Comparison of ENCODE assay signal across 9 cellular contexts in genomic region chr7:8133955-8134733, GRCh38.
A peak's percentile ranks its signal among the peaks of the same experiment; 100 is the strongest.
DNase-seq lines count a peak whose midpoint lies in the region; ATAC-seq, FAIRE-seq and TF ChIP-seq lines count a peak whose summit lies in the region.
"Had no signal": no experiment of that assay in that cellular context is flagged by ENCODE, and none has a peak within 500 bp of the region (broad histone marks: within the 10 kb centered on the region; RNA-seq: fewer than 3 reads in every experiment).

No MANE protein-coding gene starts in this region.

- H3K9ac ChIP-seq in K562 (ENCODE audit: insufficient read depth in 1 of 2, low read depth in 2 of 2, low read length in 2 of 2): no peak overlapping the region

- no peaks in the 10 kb centered on the region for H3K9me1 ChIP-seq in K562 (ENCODE audit: control insufficient read depth, insufficient read depth, low read length)

- H3K27ac ChIP-seq in K562 (ENCODE audit: extremely low read depth, low read depth, low read length): no peak overlapping the region; the same call in 2 of the 3 replicates
- no peak overlapping the region for H3K27ac ChIP-seq in ascending aorta

- TF ChIP-seq POLR2A in K562 (conservative IDR thresholded peaks at IDR 0.05): no peak

- TF ChIP-seq CTCF in GM12864 (IDR thresholded peaks at IDR 0.05; ENCODE audit: low read depth, low read length, missing control alignments) (no peak), GM20000 (IDR thresholded peaks at IDR 0.05; ENCODE audit: extremely low read depth, missing control alignments) (no peak), K562 (IDR thresholded peaks at IDR 0.05 in 2 of 3, conservative IDR thresholded peaks at IDR 0.05 in 1 of 3; ENCODE audit: insufficient read depth in 2 of 3, low read depth in 1 of 3, low read length in 3 of 3) (no peak), ascending aorta (IDR thresholded peaks at IDR 0.05) (no peak)

- H3K4me3 ChIP-seq in GM12864 (ENCODE audit: low read depth, low read length): no peak overlapping the region
- H3K4me3 ChIP-seq in K562: no peak overlapping the region
- no peak overlapping the region for H3K4me3 ChIP-seq in ascending aorta

- no peaks in the 10 kb centered on the region for H3K27me3 ChIP-seq in K562 (ENCODE audit: control insufficient read depth in 2 of 2, insufficient read depth in 2 of 2, low read length in 2 of 2)
- H3K27me3 ChIP-seq in ascending aorta: no peaks in the 10 kb centered on the region

- no TSS peak for BruUV-seq in K562 (replicated peaks; lab: Mats Ljungman, UMichigan)

- no peak for TF ChIP-seq RAD21 in K562 (CRISPR knock-in tag; conservative IDR thresholded peaks at IDR 0.05 in 1 of 2, IDR thresholded peaks at IDR 0.05 in 1 of 2)

- POLR2A ChIA-PET in K562 (lab: Yijun Ruan, JAX): interaction anchor here (0.8 to 1.5 kb wide), 2 partner anchors 10 to 65 kb away, joined by 3 to 4 read pairs; no protein-coding TSS in a partner anchor

- H3K4me1 ChIP-seq in K562 (replicated peaks in 1 of 2; ENCODE audit: control insufficient read depth in 2 of 2, insufficient read depth in 2 of 2, low read length in 2 of 2) (peaks cover 5 to 35% of the 10 kb centered on the region in 2 experiments; a peak in 4 of 5 replicates), ascending aorta (no peaks in the 10 kb centered on the region)

- no peaks in the 10 kb centered on the region for H4K20me1 ChIP-seq in K562 (replicated peaks; ENCODE audit: control insufficient read depth, insufficient read depth, low read length)

- TF ChIP-seq EP300 in K562 (IDR thresholded peaks at IDR 0.05; ENCODE audit: low read length): no peak

- DNase-seq in GM12864 (ENCODE audit: low read depth) (peak; percentile 92), GM20000 (ENCODE audit: low spot score) (peak; percentile 69), K562 (ENCODE audit: extremely low read depth in 1 of 4, low spot score in 3 of 4) (peak in 1 of 4 experiments; percentile 22), T-helper 9 cell (no peak), posterior cingulate gyrus (no peak), left colon (no peak), ascending aorta (ENCODE audit: low spot score in 2 of 2) (no peak)

- CTCF ChIA-PET in K562 (lab: Yijun Ruan, JAX; ENCODE audit: low intra/inter-chr PET ratio): no interaction called here

- H2AFZ ChIP-seq in K562 (ENCODE audit: low read depth, low read length): peak overlapping the region; percentile 27

- 45% methylated on average over 10 of the region's 10 CpGs for WGBS in K562 (ENCODE audit: insufficient coverage, low coverage, missing lambda C conversion rate)

- peak; percentile 72 for ATAC-seq in HG03432 (IDR thresholded peaks at IDR 0.05; ENCODE audit: unreplicated experiment)
- ATAC-seq in K562: no peak
- ATAC-seq in left colon: no peak
- ATAC-seq: SK-N-SH treated with all-trans-retinoic acid at 6 μM for 48 hours had no signal

- H3K79me2 ChIP-seq in K562 (ENCODE audit: control insufficient read depth, insufficient read depth, low read length): no peaks in the 10 kb centered on the region

- H3K36me3 ChIP-seq in K562 (ENCODE audit: control insufficient read depth, insufficient read depth, low read length): no peaks in the 10 kb centered on the region
- no peaks in the 10 kb centered on the region for H3K36me3 ChIP-seq in ascending aorta

- FAIRE-seq in K562 (lab: Jason Lieb, UNC): no peak

- H3K9me3 ChIP-seq in K562 (replicated peaks; ENCODE audit: control insufficient read depth, insufficient read depth, low read depth, low read length) (no peaks in the 10 kb centered on the region), ascending aorta (no peaks in the 10 kb centered on the region)

- intact Hi-C loops in K562 (cut with micrococcal nuclease): no loop called here
- intact Hi-C loops in posterior cingulate gyrus (cut with DNase I): no loop called here
- intact Hi-C loops in left colon (cut with DNase I, micrococcal nuclease): no loop called here
- intact Hi-C loops in ascending aorta (cut with DNase I): no loop called here

- H3K4me2 ChIP-seq in K562 (ENCODE audit: insufficient read depth, low read length): no peak overlapping the region

- in situ Hi-C loops in K562 (cut with MboI): no loop called here

TF ChIP-seq in K562, 482 proteins besides CTCF, POLR2A, EP300 and RAD21 (continues in another document):
- TF ChIP-seq RBM22 (IDR thresholded peaks at IDR 0.05; ENCODE audit: low read depth, low read length, poor library complexity, severe bottlenecking): no peak
- TF ChIP-seq, protein P1, sequence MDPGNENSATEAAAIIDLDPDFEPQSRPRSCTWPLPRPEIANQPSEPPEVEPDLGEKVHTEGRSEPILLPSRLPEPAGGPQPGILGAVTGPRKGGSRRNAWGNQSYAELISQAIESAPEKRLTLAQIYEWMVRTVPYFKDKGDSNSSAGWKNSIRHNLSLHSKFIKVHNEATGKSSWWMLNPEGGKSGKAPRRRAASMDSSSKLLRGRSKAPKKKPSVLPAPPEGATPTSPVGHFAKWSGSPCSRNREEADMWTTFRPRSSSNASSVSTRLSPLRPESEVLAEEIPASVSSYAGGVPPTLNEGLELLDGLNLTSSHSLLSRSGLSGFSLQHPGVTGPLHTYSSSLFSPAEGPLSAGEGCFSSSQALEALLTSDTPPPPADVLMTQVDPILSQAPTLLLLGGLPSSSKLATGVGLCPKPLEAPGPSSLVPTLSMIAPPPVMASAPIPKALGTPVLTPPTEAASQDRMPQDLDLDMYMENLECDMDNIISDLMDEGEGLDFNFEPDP (CRISPR knock-in tag; IDR thresholded peaks at IDR 0.05): no peak
- no peak for TF ChIP-seq SNRNP70 (optimal IDR thresholded peaks at IDR 0.05; ENCODE audit: low read depth, low read length)
- no peak for TF ChIP-seq BRF2 (IDR thresholded peaks at IDR 0.05; ENCODE audit: borderline replicate concordance, insufficient read depth, insufficient read length)
- TF ChIP-seq, protein P2, sequence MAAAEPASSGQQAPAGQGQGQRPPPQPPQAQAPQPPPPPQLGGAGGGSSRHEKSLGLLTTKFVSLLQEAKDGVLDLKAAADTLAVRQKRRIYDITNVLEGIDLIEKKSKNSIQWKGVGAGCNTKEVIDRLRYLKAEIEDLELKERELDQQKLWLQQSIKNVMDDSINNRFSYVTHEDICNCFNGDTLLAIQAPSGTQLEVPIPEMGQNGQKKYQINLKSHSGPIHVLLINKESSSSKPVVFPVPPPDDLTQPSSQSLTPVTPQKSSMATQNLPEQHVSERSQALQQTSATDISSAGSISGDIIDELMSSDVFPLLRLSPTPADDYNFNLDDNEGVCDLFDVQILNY (CRISPR knock-in tag; IDR thresholded peaks at IDR 0.05): no peak
- TF ChIP-seq ZNF316 (IDR thresholded peaks at IDR 0.05): peak; percentile 79
- no peak for TF ChIP-seq TRIM24 (IDR thresholded peaks at IDR 0.05)
- peak; percentile 35; the same call in 1 of the 2 replicates for TF ChIP-seq C11orf30 (IDR thresholded peaks at IDR 0.05; ENCODE audit: low read depth)
- no peak for TF ChIP-seq FOXP4 (CRISPR knock-in tag; IDR thresholded peaks at IDR 0.05; ENCODE audit: borderline replicate concordance)
- no peak for TF ChIP-seq HMG20A (CRISPR knock-in tag; conservative IDR thresholded peaks at IDR 0.05)
- TF ChIP-seq MAFG (tag; conservative IDR thresholded peaks at IDR 0.05): 0 out of 2 replicates have a peak, but pooled peaks have one; percentile 41
- no peak for TF ChIP-seq BHLHE40 (IDR thresholded peaks at IDR 0.05; ENCODE audit: low read length)
- no peak for TF ChIP-seq ZBTB7A (IDR thresholded peaks at IDR 0.05; ENCODE audit: borderline replicate concordance, control insufficient read depth, low read depth, low read length)
- no peak for TF ChIP-seq MNT (conservative IDR thresholded peaks at IDR 0.05)

Comparison
In these comparisons a context has a peak if more than half of its experiments do, and no peak if none do; other contexts are left out.
1. DNase-seq: peak in GM12864 (single experiment) and GM20000 (single experiment); none in T-helper 9 cell (single experiment), posterior cingulate gyrus (0 of 10), left colon (0 of 2) and ascending aorta (0 of 2).